Comparison of ENCODE assay signal across 23 cellular contexts in genomic region chr2:176009445-176009844, GRCh38. TPM values are rescaled to one million over a fixed set of nuclear protein-coding genes. Genes with fewer than 3 reads are reported as not detected.
DNase-seq lines count a peak whose midpoint lies in the region; ATAC-seq and TF ChIP-seq lines count a peak whose summit lies in the region.
"Had no signal": no experiment of that assay in that cellular context is flagged by ENCODE, and none has a peak within 500 bp of the region (broad histone marks: within the 10 kb centered on the region; RNA-seq: fewer than 3 reads in every experiment).

No MANE protein-coding gene starts in this region.

- H3K36me3 ChIP-seq in trophoblast cell (ENCODE audit: control insufficient read depth in 1 of 2, insufficient read depth in 2 of 2, low read length in 2 of 2), result no peaks in the 10 kb centered on the region
- H3K36me3 ChIP-seq in upper lobe of left lung, result no peaks in the 10 kb centered on the region
- H3K36me3 ChIP-seq in right atrium auricular region, result no peaks in the 10 kb centered on the region
- H3K36me3 ChIP-seq: BE2C, BLaER1 had no signal

- H4K12ac ChIP-seq in trophoblast cell (ENCODE audit: low read depth, low read length), result no peak overlapping the region

- H4K91ac ChIP-seq in trophoblast cell (ENCODE audit: low read depth, low read length), result no peak overlapping the region

- TF ChIP-seq EP300 in upper lobe of left lung (IDR thresholded peaks at IDR 0.05), result no peak

- H3K9me3 ChIP-seq in trophoblast cell (ENCODE audit: insufficient read depth, low read depth, low read length), result no peaks in the 10 kb centered on the region
- no peaks in the 10 kb centered on the region for H3K9me3 ChIP-seq in upper lobe of left lung
- no peaks in the 10 kb centered on the region for H3K9me3 ChIP-seq in right atrium auricular region
- H3K9me3 ChIP-seq: BE2C, BLaER1 had no signal

- no peak overlapping the region for H2AFZ ChIP-seq in trophoblast cell (ENCODE audit: insufficient read depth, low read length, poor library complexity)

- H2BK5ac ChIP-seq in trophoblast cell (ENCODE audit: low read depth, low read length, poor library complexity), result no peak overlapping the region

- peak overlapping the region; percentile 27 for H3K4me2 ChIP-seq in trophoblast cell (ENCODE audit: low read length)
- H3K4me2 ChIP-seq: BLaER1 had no signal

- no peaks in the 10 kb centered on the region for H3K79me1 ChIP-seq in trophoblast cell (ENCODE audit: low read length)

- no peak overlapping the region for H4K8ac ChIP-seq in trophoblast cell (ENCODE audit: low read depth, low read length)

- no peaks in the 10 kb centered on the region for H3K27me3 ChIP-seq in trophoblast cell (ENCODE audit: insufficient read depth, low read length)
- H3K27me3 ChIP-seq in upper lobe of left lung, result no peaks in the 10 kb centered on the region
- no peaks in the 10 kb centered on the region for H3K27me3 ChIP-seq in right atrium auricular region
- H3K27me3 ChIP-seq: BE2C, BLaER1 had no signal

- H3K4me3 ChIP-seq in trophoblast cell (ENCODE audit: low read depth, low read length) (no peak overlapping the region), upper lobe of left lung (no peak overlapping the region), right atrium auricular region (no peak overlapping the region)
- H3K4me3 ChIP-seq: BLaER1, GM12878 had no signal

- no peak for TF ChIP-seq CTCF in upper lobe of left lung (IDR thresholded peaks at IDR 0.05)
- no peak for TF ChIP-seq CTCF in right atrium auricular region (IDR thresholded peaks at IDR 0.05)

- no peak overlapping the region for H3K9ac ChIP-seq in trophoblast cell (ENCODE audit: low read length)
- H3K9ac ChIP-seq: BLaER1 had no signal

- H3K4ac ChIP-seq in trophoblast cell (ENCODE audit: low read depth, low read length), result no peak overlapping the region

- H3K4me1 ChIP-seq in trophoblast cell (ENCODE audit: control insufficient read depth in 1 of 2, insufficient read depth in 2 of 2, low read length in 2 of 2), result no peaks in the 10 kb centered on the region
- no peaks in the 10 kb centered on the region for H3K4me1 ChIP-seq in upper lobe of left lung
- H3K4me1 ChIP-seq in right atrium auricular region, result no peaks in the 10 kb centered on the region
- H3K4me1 ChIP-seq: BE2C, BLaER1 had no signal

- H2AK5ac ChIP-seq in trophoblast cell (ENCODE audit: low read length), result no peak overlapping the region

- H2BK12ac ChIP-seq in trophoblast cell (ENCODE audit: low read length), result no peak overlapping the region

- WGBS in trophoblast cell (ENCODE audit: extremely low coverage, insufficient coverage, insufficient read length), result 100% methylated on average over 2 of the region's 2 CpGs
- WGBS in upper lobe of left lung, 2 donors, result 85 to 86% methylated on average over 2 of the region's 2 CpGs

- no peak overlapping the region for H2BK120ac ChIP-seq in trophoblast cell (ENCODE audit: insufficient read depth, low read length, poor library complexity)

- DNase-seq in NCI-H69 (lab: John Stamatoyannopoulos, UW) (peak; percentile 14), left colon (no peak), trophoblast cell (no peak), upper lobe of left lung (no peak), right atrium auricular region (ENCODE audit: low spot score) (no peak)
- DNase-seq: 8988T; ACHN; BE2C; C1 segment of cervical spinal cord; CD4-positive, alpha-beta memory T cell; CD4-positive, CD25-positive, alpha-beta regulatory T cell; CD8-positive, alpha-beta memory T cell; COR-L47; DMS 273 treated with DMSO at 0.1 percent for 48 hours; DMS153; DMS53; DMS79; DND-41; EL; GDM1 had no signal

- peak; percentile 84 for ATAC-seq in left colon
- ATAC-seq in GM21825 (IDR thresholded peaks at IDR 0.05; ENCODE audit: unreplicated experiment), result no peak
- no peak for ATAC-seq in upper lobe of left lung (ENCODE audit: low FRiP score in 2 of 2)
- ATAC-seq: GM12878 had no signal

- no peak overlapping the region for H3K27ac ChIP-seq in trophoblast cell (ENCODE audit: low read depth, low read length)
- no peak overlapping the region for H3K27ac ChIP-seq in upper lobe of left lung
- H3K27ac ChIP-seq in right atrium auricular region, result no peak overlapping the region
- H3K27ac ChIP-seq: BLaER1 had no signal

- no peak overlapping the region for H3K14ac ChIP-seq in trophoblast cell (ENCODE audit: low read length)

- no peak overlapping the region for H3K18ac ChIP-seq in trophoblast cell (ENCODE audit: low read length)

- H3K79me2 ChIP-seq in trophoblast cell (ENCODE audit: control insufficient read depth, insufficient read depth, low read length, poor library complexity), result no peaks in the 10 kb centered on the region

- no peak for TF ChIP-seq POLR2A in upper lobe of left lung (IDR thresholded peaks at IDR 0.05)

- intact Hi-C loops in left colon (cut with DNase I, micrococcal nuclease), result no loop called here

- H3K23ac ChIP-seq in trophoblast cell (ENCODE audit: low read length), result no peak overlapping the region

RNA-seq across cellular contexts. Expression of gene LNPK, which starts 7.4 kb away (rescaled TPM):
- 10 to 100 TPM; 41.5 to 41.9 TPM for total RNA-seq in left colon
- polyA plus RNA-seq in trophoblast cell (2013), result 19.0 and 19.2 TPM in 2 replicates
- 10 to 100 TPM in 5 of 6 donors, 1 to 10 TPM in 1; 8.4 to 28.0 (median 18.3) TPM for total RNA-seq in upper lobe of left lung
- total RNA-seq in right atrium auricular region, result 10 to 100 TPM; 12.8 to 14.8 TPM
